In the genomic region with DNA sequence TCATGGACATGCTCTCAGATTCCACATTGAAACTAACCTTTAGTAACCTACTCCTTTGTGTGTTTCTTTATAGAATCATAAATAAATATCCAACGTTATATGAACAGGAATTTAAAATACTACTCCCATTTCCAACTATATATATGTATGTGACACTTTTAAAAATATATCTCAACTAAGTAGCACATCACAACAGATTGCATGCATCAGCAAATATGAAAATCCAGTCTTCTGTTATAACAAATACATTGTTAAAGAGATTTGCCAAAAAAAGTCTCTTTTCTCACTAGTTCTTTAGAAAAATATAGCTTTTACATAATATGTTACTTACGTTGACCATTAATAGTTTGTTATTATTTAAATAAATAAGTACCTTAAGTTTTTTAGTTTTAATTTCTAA, we compare ENCODE assay signal across 1 cellular context.
TF ChIP-seq lines count a peak whose summit lies in the region.

No MANE protein-coding gene starts in this region.

TF ChIP-seq in HepG2, 621 proteins besides CTCF, POLR2A, EP300 and RAD21 (continued from another document):
- TF ChIP-seq NFAT5 (CRISPR knock-in tag; IDR thresholded peaks at IDR 0.05) = no peak
- no peak for TF ChIP-seq SRSF1 (optimal IDR thresholded peaks at IDR 0.05; ENCODE audit: low read depth, low read length)
- TF ChIP-seq ZNF432 (CRISPR knock-in tag; IDR thresholded peaks at IDR 0.05; ENCODE audit: borderline replicate concordance) = no peak
- 0 out of 2 replicates have a peak, but pooled peaks have one; percentile 30 for TF ChIP-seq MAFF (IDR thresholded peaks at IDR 0.05; ENCODE audit: low read depth, low read length)
